ENCODE assay signal across 29 cellular contexts in the genomic region with DNA sequence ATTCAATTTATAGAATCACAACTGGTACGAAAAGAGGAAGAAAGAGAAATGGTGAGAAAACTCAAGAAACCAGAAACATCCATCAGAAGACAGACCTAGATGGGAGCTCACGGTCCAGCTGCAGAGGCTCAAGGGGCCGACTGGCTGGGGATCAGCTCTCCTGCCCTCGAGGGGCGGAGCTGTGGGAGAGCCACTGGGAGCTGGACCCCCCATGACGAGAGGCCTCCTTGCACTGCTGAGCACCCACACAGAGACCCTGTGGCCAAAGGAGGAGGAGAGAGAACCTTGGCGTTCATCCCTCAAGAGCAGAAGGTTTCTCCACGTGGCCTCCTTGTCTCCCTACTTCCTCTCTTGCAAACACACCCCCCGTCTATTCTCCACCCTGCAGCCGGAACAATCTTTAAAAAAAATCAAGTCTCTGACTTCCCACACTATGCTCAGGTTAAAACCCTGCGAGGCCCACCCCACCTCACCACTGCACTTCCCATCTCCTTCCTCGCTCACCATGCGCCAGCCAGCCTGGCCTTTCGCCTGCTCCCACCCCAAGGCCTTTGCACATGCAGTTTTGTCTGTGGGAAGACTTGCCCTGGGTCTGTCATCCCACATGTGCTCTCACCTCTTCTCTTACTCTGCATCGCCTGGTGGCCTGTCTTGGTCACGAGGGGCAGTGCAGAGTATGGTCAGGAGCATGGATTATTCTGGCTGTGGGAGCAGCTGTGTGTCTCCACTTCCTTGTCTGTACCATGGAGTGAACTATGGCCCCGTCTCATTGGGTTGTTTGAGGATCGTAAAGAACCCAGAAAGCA. TPM values are rescaled to one million over a fixed set of nuclear protein-coding genes. Genes with fewer than 3 reads are reported as not detected.
A peak's percentile ranks its signal among the peaks of the same experiment; 100 is the strongest.
DNase-seq lines count a peak whose midpoint lies in the region; ATAC-seq and TF ChIP-seq lines count a peak whose summit lies in the region.
"Had no signal": no experiment of that assay in that cellular context is flagged by ENCODE, and none has a peak within 500 bp of the region (broad histone marks: within the 10 kb centered on the region; RNA-seq: fewer than 3 reads in every experiment).

No MANE protein-coding gene starts in this region.

- H3K36me3 ChIP-seq in mammary epithelial cell (ENCODE audit: insufficient read depth, low read length): peaks cover 4% of the 10 kb centered on the region
- H3K36me3 ChIP-seq: cardiac muscle cell, ovary, suprapubic skin had no signal

- H3K9me3 Mint-ChIP-seq in MCF 10A (ENCODE audit: unreplicated experiment): no peaks in the 10 kb centered on the region
- H3K9me3 Mint-ChIP-seq: activated CD4-positive, alpha-beta memory T cell treated with anti-CD3 and anti-CD28 coated beads, Interleukin-2, amount 10 ng/mL, durations not matched to agents 7 days and 5 days; naive thymus-derived CD4-positive, alpha-beta T cell had no signal

- H4K20me1 ChIP-seq in mammary epithelial cell (ENCODE audit: insufficient read depth, low read length): peaks cover 14% of the 10 kb centered on the region

- POLR2A ChIA-PET in MCF 10A (lab: Yijun Ruan, JAX): interaction anchor here (0.6 kb wide), 1 partner anchor 11 kb away, joined by 3 read pairs; no protein-coding TSS in a partner anchor

- no TSS peak for BruUV-seq in MCF 10A (replicated peaks; lab: Mats Ljungman, UMichigan)
- no TSS peak for BruUV-seq in mammary epithelial cell (replicated peaks; lab: Mats Ljungman, UMichigan)

- H3K27ac ChIP-seq in mammary epithelial cell (ENCODE audit: insufficient read depth, low read depth, low read length): no peak overlapping the region
- H3K27ac ChIP-seq: cardiac muscle cell, ovary, suprapubic skin had no signal

- H2AFZ ChIP-seq in mammary epithelial cell (ENCODE audit: low read depth, low read length): no peak overlapping the region

- H3K4me3 Mint-ChIP-seq in MCF 10A (ENCODE audit: unreplicated experiment): no peak overlapping the region
- H3K4me3 Mint-ChIP-seq: activated CD4-positive, alpha-beta memory T cell treated with anti-CD3 and anti-CD28 coated beads, Interleukin-2, amount 10 ng/mL, durations not matched to agents 7 days and 5 days; CD14-positive monocyte had no signal

- H3K4me1 Mint-ChIP-seq in MCF 10A (ENCODE audit: insufficient read depth, unreplicated experiment): peaks cover 20% of the 10 kb centered on the region
- H3K4me1 Mint-ChIP-seq: activated CD4-positive, alpha-beta memory T cell treated with anti-CD3 and anti-CD28 coated beads, Interleukin-2, amount 10 ng/mL, durations not matched to agents 7 days and 5 days had no signal

- TF ChIP-seq CTCF in MCF 10A (IDR thresholded peaks at IDR 0.05; ENCODE audit: unreplicated experiment) (no peak), mammary epithelial cell (conservative IDR thresholded peaks at IDR 0.05 in 1 of 2, IDR thresholded peaks at IDR 0.05 in 1 of 2; ENCODE audit: extremely low read depth in 1 of 2, insufficient read depth in 1 of 2, low read depth in 1 of 2, low read length in 2 of 2) (no peak)

- peaks cover 4% of the 10 kb centered on the region for H3K4me1 ChIP-seq in mammary epithelial cell (ENCODE audit: insufficient read depth, low read length)

- CTCF ChIA-PET in MCF 10A (lab: Yijun Ruan, JAX): interaction anchor here (0.6 to 0.9 kb wide), 2 partner anchors 110 to 341 kb away, joined by 3 read pairs; no protein-coding TSS in a partner anchor
- CTCF ChIA-PET in mammary epithelial cell (lab: Charles Lee; ENCODE audit: low non-redundant PET): no interaction called here

- in situ Hi-C loops in mammary epithelial cell (cut with MboI; ENCODE audit: low sequenced_read_pairs in 2 of 2): no loop called here

- H3K27me3 Mint-ChIP-seq in MCF 10A (ENCODE audit: insufficient read depth, unreplicated experiment): no peaks in the 10 kb centered on the region

- no peaks in the 10 kb centered on the region for H3K9me3 ChIP-seq in mammary epithelial cell (replicated peaks; ENCODE audit: insufficient read depth, low read length)
- H3K9me3 ChIP-seq: ovary, suprapubic skin had no signal

- DNase-seq in MCF 10A (ENCODE audit: unreplicated experiment) (no peak), mammary epithelial cell (no peak), SHP77 (lab: John Stamatoyannopoulos, UW) (peak; percentile 22 to 65), left colon (peak; percentile 48 to 74), SW480 (ENCODE audit: low spot score) (no peak), NCI-H1048 (lab: John Stamatoyannopoulos, UW) (no peak), middle frontal gyrus (ENCODE audit: extremely low spot score, low spot score) (no peak), SW 1271 (lab: John Stamatoyannopoulos, UW) (no peak)
- DNase-seq: activated CD4-positive, alpha-beta memory T cell treated with anti-CD3 and anti-CD28 coated beads, Interleukin-2, amount 10 ng/mL, durations not matched to agents 7 days and 5 days; activated CD4-positive, CD25-positive, alpha-beta regulatory T cell; DMS 273 treated with DMSO at 0.1 percent for 48 hours; effector CD4-positive, alpha-beta T cell; H7; kidney; naive thymus-derived CD4-positive, alpha-beta T cell; NCI-H2107; NCI-H524 treated with DMSO at 0.1 percent for 48 hours; SIG-M5 had no signal

- dilution Hi-C loops in mammary epithelial cell (cut with HindIII; ENCODE audit: low sequenced_read_pairs): no loop called here

- WGBS in mammary epithelial cell (ENCODE audit: low coverage, missing lambda C conversion rate): 98% methylated on average over 15 of the region's 18 CpGs

- intact Hi-C loops in MCF 10A (cut with micrococcal nuclease) (no loop called here), mammary epithelial cell (cut with micrococcal nuclease) (no loop called here), left colon (cut with DNase I, micrococcal nuclease) (no loop called here)

- no peak overlapping the region for H3K9ac ChIP-seq in mammary epithelial cell (ENCODE audit: insufficient read depth, low read length)

- H3K4me2 ChIP-seq in mammary epithelial cell (ENCODE audit: insufficient read depth, low read depth, low read length): no peak overlapping the region

- peak overlapping the region; percentile 13 for H3K27ac Mint-ChIP-seq in MCF 10A (ENCODE audit: low read depth, unreplicated experiment)
- H3K27ac Mint-ChIP-seq: activated CD4-positive, alpha-beta memory T cell treated with anti-CD3 and anti-CD28 coated beads, Interleukin-2, amount 10 ng/mL, durations not matched to agents 7 days and 5 days; CD14-positive monocyte had no signal

- H3K4me3 ChIP-seq in mammary epithelial cell (replicated peaks in 1 of 3; ENCODE audit: insufficient read depth in 1 of 3, low read depth in 2 of 3, low read length in 3 of 3): no peak overlapping the region
- H3K4me3 ChIP-seq: cardiac muscle cell, lung, ovary, suprapubic skin had no signal

- no peaks in the 10 kb centered on the region for H3K27me3 ChIP-seq in mammary epithelial cell (ENCODE audit: insufficient read depth, low read length)
- H3K27me3 ChIP-seq: cardiac muscle cell, ovary, suprapubic skin had no signal

- ATAC-seq in left colon: peak; percentile 93
- ATAC-seq: esophagus mucosa; naive thymus-derived CD4-positive, alpha-beta T cell; right cardiac atrium had no signal

- peaks cover 100% of the 10 kb centered on the region for H3K79me2 ChIP-seq in mammary epithelial cell (ENCODE audit: insufficient read depth, low read length)

- H3K36me3 Mint-ChIP-seq in MCF 10A (ENCODE audit: insufficient read depth, unreplicated experiment): peaks cover 6% of the 10 kb centered on the region
- H3K36me3 Mint-ChIP-seq: CD14-positive monocyte had no signal

RNA-seq across cellular contexts. Expression of a gene that starts 33.1 kb away (rescaled TPM):
- total RNA-seq in MCF 10A (2022) (60.6 and 68.5 TPM in 2 replicates), mammary epithelial cell (100 to 1,000 TPM; 100 to 108 TPM), left colon (10 to 100 TPM; 15.0 to 41.6 TPM)
- polyA plus RNA-seq in mammary epithelial cell: 67.5 TPM
- polyA minus RNA-seq in mammary epithelial cell: 51.3 TPM

RNA-seq across cellular contexts. Expression of a gene that starts 56.5 kb away (rescaled TPM):
- not detected in 2 replicates for total RNA-seq in MCF 10A (2022)
- total RNA-seq in mammary epithelial cell: not detected
- not detected for polyA plus RNA-seq in mammary epithelial cell
- polyA minus RNA-seq in mammary epithelial cell: not detected
- total RNA-seq in left colon: 1 to 10 TPM; 4.0 to 6.8 TPM
- total RNA-seq: A673, cardiac muscle cell, frontal cortex, H7, HT1080, LHCN-M2 had no signal
- polyA plus RNA-seq: cardiac muscle cell had no signal

Comparison
In these comparisons a context has a peak if more than half of its experiments do, and no peak if none do; other contexts are left out.
1. DNase-seq: peak in SHP77 (2 of 2) and left colon (2 of 2); none in MCF 10A (single experiment), mammary epithelial cell (single experiment), SW480 (single experiment), NCI-H1048 (single experiment), middle frontal gyrus (single experiment) and SW 1271 (0 of 2).